In the genomic region with DNA sequence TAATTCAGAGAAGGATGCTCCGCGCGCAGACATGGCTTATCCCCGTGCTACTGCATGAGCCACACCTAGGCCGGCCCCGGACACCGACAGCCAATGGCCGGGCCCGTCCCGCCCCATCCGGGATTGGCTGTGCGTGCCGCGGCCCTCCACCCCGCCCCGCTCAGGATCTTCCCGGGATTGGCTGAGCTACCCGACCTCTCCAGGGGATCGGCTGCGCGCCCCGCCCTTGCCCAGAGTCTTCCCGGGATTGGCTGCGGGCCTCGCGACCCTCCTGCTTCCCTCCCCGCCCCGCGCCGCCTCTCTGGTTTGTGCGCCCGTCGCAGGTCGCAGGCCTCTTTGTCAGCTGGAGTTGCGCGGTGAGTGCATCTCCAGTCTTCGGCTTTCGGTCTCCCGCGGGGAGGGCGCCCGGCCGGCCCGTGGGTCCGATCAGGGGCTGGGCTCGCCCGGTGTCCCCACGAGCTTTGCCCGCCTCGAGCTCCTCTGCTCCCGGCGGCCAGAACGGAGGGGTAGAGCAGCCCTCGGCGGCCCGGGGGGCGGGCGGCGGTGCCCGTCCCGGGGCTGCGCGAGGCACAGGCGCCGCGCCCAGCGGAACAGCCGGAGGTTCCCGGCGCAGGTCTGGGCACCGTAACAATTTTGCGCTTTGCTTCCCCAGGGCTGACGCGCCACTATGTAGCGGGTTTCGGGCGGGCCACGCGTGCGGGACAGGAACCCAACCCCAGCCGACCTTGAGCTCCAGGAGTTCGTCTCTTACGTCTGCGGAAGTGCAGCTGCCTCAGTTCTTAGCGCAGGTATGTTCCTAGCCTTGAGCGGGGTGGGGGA, we compare ENCODE assay signal across 8 cellular contexts. TPM values are rescaled to one million over a fixed set of nuclear protein-coding genes. Genes with fewer than 3 reads are reported as not detected.
A peak's percentile ranks its signal among the peaks of the same experiment; 100 is the strongest.
DNase-seq lines count a peak whose midpoint lies in the region; ATAC-seq and TF ChIP-seq lines count a peak whose summit lies in the region.

No MANE protein-coding gene starts in this region.

- no peak overlapping the region for H3K9ac ChIP-seq in liver (ENCODE audit: low read depth in 1 of 2, low read length in 2 of 2)

- ATAC-seq in GM19372 (IDR thresholded peaks at IDR 0.05; ENCODE audit: low read depth, unreplicated experiment): peak; percentile 92
- ATAC-seq in HG03521 (IDR thresholded peaks at IDR 0.05; ENCODE audit: unreplicated experiment): peak; percentile 90

- DNase-seq in NCI-H69 (lab: John Stamatoyannopoulos, UW) (peak; percentile 96), dermis blood vessel endothelial cell (peak; percentile 98)
- peak; percentile 98 to 99 for DNase-seq in activated CD4-positive, alpha-beta T cell treated with anti-CD3 and anti-CD28 coated beads, Interleukin-2, amount 50 U/mL, for 48 hours
- DNase-seq in stimulated activated CD4-positive, alpha-beta T cell treated with anti-CD3 and anti-CD28 coated beads, Interleukin-4, amount 100 ng/mL, for 1 hour: peak; percentile 98

- TF ChIP-seq RAD21 in liver (IDR thresholded peaks at IDR 0.05): peak in 1 of 2 donors; percentile 35

- peak overlapping the region; percentile 52 to 86 (median 69) for H3K4me3 ChIP-seq in liver (ENCODE audit: low read depth in 1 of 3, low read length in 3 of 3)

- no peaks in the 10 kb centered on the region for H3K9me3 ChIP-seq in liver (ENCODE audit: control insufficient read depth in 4 of 4, low read length in 3 of 4)

- H3K27me3 ChIP-seq in liver (ENCODE audit: control insufficient read depth in 4 of 4, insufficient read depth in 4 of 4, low read length in 3 of 4): no peaks in the 10 kb centered on the region

- TF ChIP-seq CTCF in C4-2B (conservative IDR thresholded peaks at IDR 0.05) (no peak), liver (IDR thresholded peaks at IDR 0.05; ENCODE audit: low read depth, low read length, missing input control) (no peak)

- WGBS in liver: under 1% methylated on average over 86 of the region's 86 CpGs

- peaks cover 0 to 4% (median 2%) of the 10 kb centered on the region in 4 donors for H3K36me3 ChIP-seq in liver (ENCODE audit: control insufficient read depth in 4 of 4, insufficient read depth in 3 of 4, low read depth in 1 of 4, low read length in 3 of 4)

- peaks cover 2 to 9% (median 6%) of the 10 kb centered on the region in 4 donors for H3K4me1 ChIP-seq in liver (ENCODE audit: control insufficient read depth in 4 of 4, insufficient read depth in 4 of 4, low read length in 3 of 4)

- H3K27ac ChIP-seq in C4-2B (peak overlapping the region; percentile 94), liver (ENCODE audit: low read depth in 1 of 2, low read length in 2 of 2) (peak overlapping the region; percentile 68 to 75)

TF ChIP-seq in liver, 16 proteins besides CTCF, POLR2A, EP300 and RAD21:
- TF ChIP-seq, protein P1, sequence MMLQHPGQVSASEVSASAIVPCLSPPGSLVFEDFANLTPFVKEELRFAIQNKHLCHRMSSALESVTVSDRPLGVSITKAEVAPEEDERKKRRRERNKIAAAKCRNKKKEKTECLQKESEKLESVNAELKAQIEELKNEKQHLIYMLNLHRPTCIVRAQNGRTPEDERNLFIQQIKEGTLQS (IDR thresholded peaks at IDR 0.05): no peak
- TF ChIP-seq, protein P2, sequence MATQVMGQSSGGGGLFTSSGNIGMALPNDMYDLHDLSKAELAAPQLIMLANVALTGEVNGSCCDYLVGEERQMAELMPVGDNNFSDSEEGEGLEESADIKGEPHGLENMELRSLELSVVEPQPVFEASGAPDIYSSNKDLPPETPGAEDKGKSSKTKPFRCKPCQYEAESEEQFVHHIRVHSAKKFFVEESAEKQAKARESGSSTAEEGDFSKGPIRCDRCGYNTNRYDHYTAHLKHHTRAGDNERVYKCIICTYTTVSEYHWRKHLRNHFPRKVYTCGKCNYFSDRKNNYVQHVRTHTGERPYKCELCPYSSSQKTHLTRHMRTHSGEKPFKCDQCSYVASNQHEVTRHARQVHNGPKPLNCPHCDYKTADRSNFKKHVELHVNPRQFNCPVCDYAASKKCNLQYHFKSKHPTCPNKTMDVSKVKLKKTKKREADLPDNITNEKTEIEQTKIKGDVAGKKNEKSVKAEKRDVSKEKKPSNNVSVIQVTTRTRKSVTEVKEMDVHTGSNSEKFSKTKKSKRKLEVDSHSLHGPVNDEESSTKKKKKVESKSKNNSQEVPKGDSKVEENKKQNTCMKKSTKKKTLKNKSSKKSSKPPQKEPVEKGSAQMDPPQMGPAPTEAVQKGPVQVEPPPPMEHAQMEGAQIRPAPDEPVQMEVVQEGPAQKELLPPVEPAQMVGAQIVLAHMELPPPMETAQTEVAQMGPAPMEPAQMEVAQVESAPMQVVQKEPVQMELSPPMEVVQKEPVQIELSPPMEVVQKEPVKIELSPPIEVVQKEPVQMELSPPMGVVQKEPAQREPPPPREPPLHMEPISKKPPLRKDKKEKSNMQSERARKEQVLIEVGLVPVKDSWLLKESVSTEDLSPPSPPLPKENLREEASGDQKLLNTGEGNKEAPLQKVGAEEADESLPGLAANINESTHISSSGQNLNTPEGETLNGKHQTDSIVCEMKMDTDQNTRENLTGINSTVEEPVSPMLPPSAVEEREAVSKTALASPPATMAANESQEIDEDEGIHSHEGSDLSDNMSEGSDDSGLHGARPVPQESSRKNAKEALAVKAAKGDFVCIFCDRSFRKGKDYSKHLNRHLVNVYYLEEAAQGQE (IDR thresholded peaks at IDR 0.05): peak; percentile 93
- peak; percentile 85 for TF ChIP-seq SP1 (IDR thresholded peaks at IDR 0.05)
- TF ChIP-seq HNF4G (IDR thresholded peaks at IDR 0.05): no peak
- TF ChIP-seq FOXA2 (IDR thresholded peaks at IDR 0.05): no peak
- peak; percentile 42 for TF ChIP-seq NR2F2 (IDR thresholded peaks at IDR 0.05)
- TF ChIP-seq TAF1 (conservative IDR thresholded peaks at IDR 0.05): peak; percentile 97
- peak in 1 of 2 donors; percentile 17 for TF ChIP-seq RXRA (IDR thresholded peaks at IDR 0.05)
- TF ChIP-seq HNF4A (conservative IDR thresholded peaks at IDR 0.05): no peak
- TF ChIP-seq, protein P3, sequence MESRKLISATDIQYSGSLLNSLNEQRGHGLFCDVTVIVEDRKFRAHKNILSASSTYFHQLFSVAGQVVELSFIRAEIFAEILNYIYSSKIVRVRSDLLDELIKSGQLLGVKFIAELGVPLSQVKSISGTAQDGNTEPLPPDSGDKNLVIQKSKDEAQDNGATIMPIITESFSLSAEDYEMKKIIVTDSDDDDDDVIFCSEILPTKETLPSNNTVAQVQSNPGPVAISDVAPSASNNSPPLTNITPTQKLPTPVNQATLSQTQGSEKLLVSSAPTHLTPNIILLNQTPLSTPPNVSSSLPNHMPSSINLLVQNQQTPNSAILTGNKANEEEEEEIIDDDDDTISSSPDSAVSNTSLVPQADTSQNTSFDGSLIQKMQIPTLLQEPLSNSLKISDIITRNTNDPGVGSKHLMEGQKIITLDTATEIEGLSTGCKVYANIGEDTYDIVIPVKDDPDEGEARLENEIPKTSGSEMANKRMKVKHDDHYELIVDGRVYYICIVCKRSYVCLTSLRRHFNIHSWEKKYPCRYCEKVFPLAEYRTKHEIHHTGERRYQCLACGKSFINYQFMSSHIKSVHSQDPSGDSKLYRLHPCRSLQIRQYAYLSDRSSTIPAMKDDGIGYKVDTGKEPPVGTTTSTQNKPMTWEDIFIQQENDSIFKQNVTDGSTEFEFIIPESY (IDR thresholded peaks at IDR 0.05): no peak
- peak in 1 of 2 donors; percentile 18 for TF ChIP-seq GABPA (IDR thresholded peaks at IDR 0.05 in 1 of 2, conservative IDR thresholded peaks at IDR 0.05 in 1 of 2)
- TF ChIP-seq, protein P4, sequence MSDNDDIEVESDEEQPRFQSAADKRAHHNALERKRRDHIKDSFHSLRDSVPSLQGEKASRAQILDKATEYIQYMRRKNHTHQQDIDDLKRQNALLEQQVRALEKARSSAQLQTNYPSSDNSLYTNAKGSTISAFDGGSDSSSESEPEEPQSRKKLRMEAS (IDR thresholded peaks at IDR 0.05): peak; percentile 64
- TF ChIP-seq JUND (IDR thresholded peaks at IDR 0.05): no peak
- no peak for TF ChIP-seq EGR1 (IDR thresholded peaks at IDR 0.05; ENCODE audit: low read depth in 2 of 2)
- peak; percentile 75 for TF ChIP-seq YY1 (IDR thresholded peaks at IDR 0.05)
- TF ChIP-seq FOXA1 (IDR thresholded peaks at IDR 0.05): no peak

RNA-seq across cellular contexts. Expression of a gene that starts 38.8 kb away (rescaled TPM):
- under 0.01 and 0.14 TPM in 2 replicates for total RNA-seq in dermis blood vessel endothelial cell
- under 1 TPM; under 0.01 to 0.08 TPM for total RNA-seq in liver
- polyA plus RNA-seq in liver: under 1 TPM in 1 of 2 donors, not detected in 1; 0.02 TPM

RNA-seq across cellular contexts. Expression of a gene that starts 53.3 kb away (rescaled TPM):
- total RNA-seq in dermis blood vessel endothelial cell (15.3 and 18.5 TPM in 2 replicates), liver (1 to 10 TPM; 4.6 to 5.5 TPM)
- 1 to 10 TPM; 2.3 to 3.2 TPM for polyA plus RNA-seq in liver

Comparison
In these comparisons a context has a peak if more than half of its experiments do, and no peak if none do; other contexts are left out.
1. Peak in every context shown above with its lines: DNase-seq, ATAC-seq, H3K4me3 ChIP-seq and H3K27ac ChIP-seq.